In the genomic region with DNA sequence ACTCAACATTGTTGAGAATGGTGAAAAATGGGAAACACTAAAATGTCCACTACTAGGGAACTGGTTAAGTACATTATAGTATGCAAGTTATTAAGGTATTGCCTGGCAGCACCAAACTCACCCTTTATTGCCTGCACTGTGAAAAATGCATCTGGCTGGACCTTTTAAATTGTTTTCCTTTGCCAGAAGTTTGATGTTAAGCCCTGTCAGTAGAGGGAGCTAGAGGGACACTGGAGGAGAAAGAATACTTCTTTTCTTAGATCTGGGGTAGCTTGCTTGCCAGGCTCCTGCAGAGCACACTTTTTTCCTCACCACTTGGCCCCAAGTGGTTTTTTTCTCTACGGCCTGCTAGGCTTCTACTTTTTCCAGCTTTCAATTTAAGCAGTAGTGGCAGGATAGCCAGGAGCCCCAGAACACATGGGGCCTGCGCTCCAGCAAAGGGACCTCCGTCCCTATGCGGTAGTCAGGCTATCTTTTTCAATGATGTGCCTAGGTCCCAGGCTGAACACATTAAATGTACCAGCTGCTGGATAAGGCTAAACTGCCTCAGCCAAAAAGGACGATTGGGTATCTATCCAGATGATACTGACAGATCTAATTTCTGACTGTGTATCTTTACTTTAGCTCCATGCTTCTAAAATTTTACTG, we compare ENCODE assay signal across 8 cellular contexts. TPM values are rescaled to one million over a fixed set of nuclear protein-coding genes. Genes with fewer than 3 reads are reported as not detected.
A peak's percentile ranks its signal among the peaks of the same experiment; 100 is the strongest.
DNase-seq lines count a peak whose midpoint lies in the region; ATAC-seq, FAIRE-seq and TF ChIP-seq lines count a peak whose summit lies in the region.

No MANE protein-coding gene starts in this region.

- no peak overlapping the region for H3K9ac ChIP-seq in PC-3 (ENCODE audit: low read length)

- TF ChIP-seq POLR2A in GM12891 (IDR thresholded peaks at IDR 0.05; ENCODE audit: low read depth, low read length): no peak

- no peaks in the 10 kb centered on the region for H3K9me2 ChIP-seq in PC-3 (replicated peaks; ENCODE audit: low read length)

- H3K27me3 ChIP-seq in BE2C: no peaks in the 10 kb centered on the region
- H3K27me3 ChIP-seq in PC-3 (ENCODE audit: low read length): no peaks in the 10 kb centered on the region

- CTCF ChIA-PET in PC-3 (lab: Charles Lee): interaction anchor here (0.7 kb wide), 1 partner anchor 54 kb away, joined by 4 read pairs; no protein-coding TSS in a partner anchor

- no peaks in the 10 kb centered on the region for H3K79me2 ChIP-seq in PC-3 (ENCODE audit: low read length)

- FAIRE-seq in GM19239 (lab: Jason Lieb, UNC) (peak; percentile 51), GM12891 (lab: Jason Lieb, UNC) (no peak)

- H3K4me3 ChIP-seq in BE2C (ENCODE audit: low read depth, low read length): no peak overlapping the region
- H3K4me3 ChIP-seq in PC-3 (ENCODE audit: low read length): no peak overlapping the region
- no peak overlapping the region for H3K4me3 ChIP-seq in fibroblast of villous mesenchyme (ENCODE audit: low read depth, low read length)

- POLR2A ChIA-PET in PC-3 (lab: Charles Lee; ENCODE audit: unreplicated experiment): no interaction called here

- no peaks in the 10 kb centered on the region for H4K20me1 ChIP-seq in PC-3 (ENCODE audit: low read length)

- ATAC-seq in PC-3: no peak; the same call in 1 of the 2 replicates
- no peak for ATAC-seq in HG03469 (IDR thresholded peaks at IDR 0.05; ENCODE audit: unreplicated experiment)
- ATAC-seq in GM19463 (IDR thresholded peaks at IDR 0.05; ENCODE audit: unreplicated experiment): no peak
- ATAC-seq in GM19023 (IDR thresholded peaks at IDR 0.05; ENCODE audit: unreplicated experiment): no peak

- BruUV-seq in PC-3 (replicated peaks; lab: Mats Ljungman, UMichigan): no TSS peak

- no peak overlapping the region for H3K4me2 ChIP-seq in PC-3 (ENCODE audit: low read length)

- H3K27ac ChIP-seq in PC-3 (ENCODE audit: low read length): no peak overlapping the region

- no peak overlapping the region for H2AFZ ChIP-seq in PC-3 (ENCODE audit: low read length)

- no peak for DNase-seq in BE2C
- DNase-seq in GM19239 (ENCODE audit: insufficient read length, low spot score): no peak
- peak; percentile 59 for DNase-seq in PC-3
- DNase-seq in fibroblast of villous mesenchyme (ENCODE audit: low read depth): peak; percentile 33
- no peak for DNase-seq in GM12891 (ENCODE audit: insufficient read length, low spot score)

- no peaks in the 10 kb centered on the region for H3F3A ChIP-seq in PC-3 (ENCODE audit: low read length, unreplicated experiment)

- peak; percentile 57 for TF ChIP-seq CTCF in BE2C (IDR thresholded peaks at IDR 0.05; ENCODE audit: low read depth, low read length)
- TF ChIP-seq CTCF in PC-3 (conservative IDR thresholded peaks at IDR 0.05; ENCODE audit: low read depth, low read length): peak; percentile 59
- TF ChIP-seq CTCF in fibroblast of villous mesenchyme (IDR thresholded peaks at IDR 0.05; ENCODE audit: insufficient read depth, low read depth, low read length): peak; percentile 43

- H3K4me1 ChIP-seq in BE2C (no peaks in the 10 kb centered on the region), PC-3 (ENCODE audit: insufficient read depth, low read length) (no peaks in the 10 kb centered on the region)

- no peaks in the 10 kb centered on the region for H3K36me3 ChIP-seq in BE2C
- H3K36me3 ChIP-seq in PC-3 (ENCODE audit: low read depth, low read length): no peaks in the 10 kb centered on the region

- intact Hi-C loops in PC-3 (cut with micrococcal nuclease): no loop called here

- H3K9me3 ChIP-seq in BE2C (no peaks in the 10 kb centered on the region), PC-3 (ENCODE audit: low read length) (no peaks in the 10 kb centered on the region)

TF ChIP-seq in GM12891, 5 proteins besides CTCF, POLR2A, EP300 and RAD21:
- TF ChIP-seq TAF1 (IDR thresholded peaks at IDR 0.05; ENCODE audit: low read depth, low read length) (no peak), POLR2AphosphoS5 (IDR thresholded peaks at IDR 0.05; ENCODE audit: low read depth, low read length) (no peak)

RNA-seq across cellular contexts. Expression of gene HABP4, which starts 8.0 kb away (rescaled TPM):
- polyA plus RNA-seq in BE2C (2012; ENCODE audit: insufficient read depth, insufficient read length, low read depth): 13.7 TPM
- total RNA-seq in PC-3 (2014; rRNA removed): 6.6 and 9.2 TPM in 2 replicates
- 9.9 and 10.6 TPM in 2 replicates for total RNA-seq in fibroblast of villous mesenchyme
- polyA plus RNA-seq in GM12891 (2012; ENCODE audit: low read depth, missing spikeins): 2.3 TPM

RNA-seq across cellular contexts. Expression of gene ZNF367, which starts 23.8 kb away (rescaled TPM):
- 1.1 TPM for polyA plus RNA-seq in BE2C (2012; ENCODE audit: insufficient read depth, insufficient read length, low read depth)
- total RNA-seq in PC-3 (2014; rRNA removed): 10.8 and 14.0 TPM in 2 replicates
- total RNA-seq in fibroblast of villous mesenchyme: 4.8 and 5.6 TPM in 2 replicates
- 4.2 TPM for polyA plus RNA-seq in GM12891 (2012; ENCODE audit: low read depth, missing spikeins)

RNA-seq across cellular contexts. Expression of gene SLC35D2, which starts 58.4 kb away (rescaled TPM):
- 22.0 TPM for polyA plus RNA-seq in BE2C (2012; ENCODE audit: insufficient read depth, insufficient read length, low read depth)
- 9.6 and 21.5 TPM in 2 replicates for total RNA-seq in PC-3 (2014; rRNA removed)
- 14.8 and 19.0 TPM in 2 replicates for total RNA-seq in fibroblast of villous mesenchyme
- polyA plus RNA-seq in GM12891 (2012; ENCODE audit: low read depth, missing spikeins): 12.1 TPM

Comparison
In these comparisons a context has a peak if more than half of its experiments do, and no peak if none do; other contexts are left out.
1. DNase-seq: peak in PC-3 (single experiment) and fibroblast of villous mesenchyme (single experiment); none in BE2C (single experiment), GM19239 (single experiment) and GM12891 (single experiment).
2. Peak in every context shown above with its lines, with median percentiles within 50 percentile points of each other: CTCF ChIP-seq.